ENCODE assay signal across 2 cellular contexts in the genomic region with DNA sequence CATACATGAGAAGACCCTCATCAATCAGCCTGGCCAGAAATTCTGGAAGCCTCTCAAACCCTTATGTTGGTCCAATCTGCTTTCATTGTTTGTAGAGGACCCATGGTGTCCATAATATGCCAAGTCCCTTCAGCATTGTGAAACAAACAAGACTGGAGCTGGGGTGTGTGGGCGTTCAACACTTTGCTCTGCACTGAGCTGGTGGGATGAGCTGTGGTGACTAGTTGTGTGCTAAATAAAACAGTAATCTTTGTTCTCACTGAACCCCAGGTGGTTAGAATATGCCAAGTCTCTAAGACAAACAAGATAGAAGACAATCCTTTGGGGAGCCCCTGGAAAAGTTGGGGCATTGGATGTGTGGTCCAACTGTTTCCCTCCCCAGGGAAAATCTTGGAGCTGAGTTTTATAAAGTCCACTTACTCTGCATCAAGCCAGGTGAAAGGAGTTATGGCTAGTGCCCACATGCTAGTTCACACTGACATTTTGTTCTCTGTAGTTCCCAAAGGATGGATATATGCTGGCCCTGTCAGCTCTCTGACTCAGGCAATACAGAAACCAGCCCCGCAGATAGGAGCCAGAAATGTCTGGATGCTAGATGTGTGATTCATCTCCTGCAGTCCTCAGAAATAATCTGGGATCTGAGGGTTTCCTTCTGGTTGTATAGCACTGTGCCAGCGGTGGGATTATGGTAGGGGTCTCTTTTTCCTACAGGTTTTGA.
TF ChIP-seq lines count a peak whose summit lies in the region.

No MANE protein-coding gene starts in this region.

TF ChIP-seq in neural cell, 6 proteins besides CTCF, POLR2A, EP300 and RAD21 (continued from another document):
- TF ChIP-seq MXI1 (conservative IDR thresholded peaks at IDR 0.05; ENCODE audit: poor library complexity, severe bottlenecking), result no peak
- TF ChIP-seq TAF1 (IDR thresholded peaks at IDR 0.05; ENCODE audit: low read depth), result no peak
- TF ChIP-seq REST (IDR thresholded peaks at IDR 0.05; ENCODE audit: borderline replicate concordance), result no peak
- TF ChIP-seq POLR2AphosphoS5 (IDR thresholded peaks at IDR 0.05), result no peak

TF ChIP-seq in WTC11, 78 proteins besides CTCF, POLR2A, EP300 and RAD21:
- TF ChIP-seq ZBTB43 (CRISPR knock-in tag; IDR thresholded peaks at IDR 0.05) (no peak), ATF1 (CRISPR knock-in tag; IDR thresholded peaks at IDR 0.05) (no peak), ESRRA (CRISPR knock-in tag; IDR thresholded peaks at IDR 0.05; ENCODE audit: borderline replicate concordance) (no peak), FOXP4 (CRISPR knock-in tag; IDR thresholded peaks at IDR 0.05) (no peak), ZNF138 (CRISPR knock-in tag; conservative IDR thresholded peaks at IDR 0.05) (no peak), ELF4 (CRISPR knock-in tag; IDR thresholded peaks at IDR 0.05; ENCODE audit: low read depth) (no peak), ATF2 (CRISPR knock-in tag; IDR thresholded peaks at IDR 0.05; ENCODE audit: borderline replicate concordance, low read depth) (no peak), CREB1 (CRISPR knock-in tag; IDR thresholded peaks at IDR 0.05) (no peak), FOXJ3 (CRISPR knock-in tag; IDR thresholded peaks at IDR 0.05; ENCODE audit: borderline replicate concordance) (no peak), RELA (CRISPR knock-in tag; IDR thresholded peaks at IDR 0.05; ENCODE audit: borderline replicate concordance) (no peak), NFE2L1 (CRISPR knock-in tag; IDR thresholded peaks at IDR 0.05) (no peak), TP53 (CRISPR knock-in tag; IDR thresholded peaks at IDR 0.05) (no peak), MAX (CRISPR knock-in tag; IDR thresholded peaks at IDR 0.05) (no peak), TEAD4 (CRISPR knock-in tag; IDR thresholded peaks at IDR 0.05) (no peak), ZNF219 (CRISPR knock-in tag; IDR thresholded peaks at IDR 0.05; ENCODE audit: borderline replicate concordance) (no peak), HMGXB4 (CRISPR knock-in tag; IDR thresholded peaks at IDR 0.05) (no peak), GRHL2 (CRISPR knock-in tag; IDR thresholded peaks at IDR 0.05; ENCODE audit: insufficient replicate concordance, severe bottlenecking) (no peak)
- TF ChIP-seq, protein P1, sequence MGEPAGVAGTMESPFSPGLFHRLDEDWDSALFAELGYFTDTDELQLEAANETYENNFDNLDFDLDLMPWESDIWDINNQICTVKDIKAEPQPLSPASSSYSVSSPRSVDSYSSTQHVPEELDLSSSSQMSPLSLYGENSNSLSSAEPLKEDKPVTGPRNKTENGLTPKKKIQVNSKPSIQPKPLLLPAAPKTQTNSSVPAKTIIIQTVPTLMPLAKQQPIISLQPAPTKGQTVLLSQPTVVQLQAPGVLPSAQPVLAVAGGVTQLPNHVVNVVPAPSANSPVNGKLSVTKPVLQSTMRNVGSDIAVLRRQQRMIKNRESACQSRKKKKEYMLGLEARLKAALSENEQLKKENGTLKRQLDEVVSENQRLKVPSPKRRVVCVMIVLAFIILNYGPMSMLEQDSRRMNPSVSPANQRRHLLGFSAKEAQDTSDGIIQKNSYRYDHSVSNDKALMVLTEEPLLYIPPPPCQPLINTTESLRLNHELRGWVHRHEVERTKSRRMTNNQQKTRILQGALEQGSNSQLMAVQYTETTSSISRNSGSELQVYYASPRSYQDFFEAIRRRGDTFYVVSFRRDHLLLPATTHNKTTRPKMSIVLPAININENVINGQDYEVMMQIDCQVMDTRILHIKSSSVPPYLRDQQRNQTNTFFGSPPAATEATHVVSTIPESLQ (CRISPR knock-in tag; IDR thresholded peaks at IDR 0.05), result no peak
- TF ChIP-seq, protein P2, sequence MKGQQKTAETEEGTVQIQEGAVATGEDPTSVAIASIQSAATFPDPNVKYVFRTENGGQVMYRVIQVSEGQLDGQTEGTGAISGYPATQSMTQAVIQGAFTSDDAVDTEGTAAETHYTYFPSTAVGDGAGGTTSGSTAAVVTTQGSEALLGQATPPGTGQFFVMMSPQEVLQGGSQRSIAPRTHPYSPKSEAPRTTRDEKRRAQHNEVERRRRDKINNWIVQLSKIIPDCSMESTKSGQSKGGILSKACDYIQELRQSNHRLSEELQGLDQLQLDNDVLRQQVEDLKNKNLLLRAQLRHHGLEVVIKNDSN (CRISPR knock-in tag; IDR thresholded peaks at IDR 0.05), result no peak
TF ChIP-seq in WTC11: peak in this region for 0.
